1 cellular context compared by ENCODE assay signal in genomic region chr1:112706505-112707216, GRCh38.
TF ChIP-seq lines count a peak whose summit lies in the region.

Gene RHOC (minus strand): TSS chr1:112707127. CDS start chr1:112703799, 3,328 bp downstream.

TF ChIP-seq in H1, 55 proteins besides CTCF, POLR2A, EP300 and RAD21:
- TF ChIP-seq ASH2L (IDR thresholded peaks at IDR 0.05; ENCODE audit: low read length) (peak; percentile 71), RBBP5 (IDR thresholded peaks at IDR 0.05; ENCODE audit: borderline replicate concordance, low read depth, low read length) (peak; percentile 23; the same call in 1 of the 2 replicates), POLR2AphosphoS5 (IDR thresholded peaks at IDR 0.05; ENCODE audit: low read depth, low read length) (no peak), RXRA (IDR thresholded peaks at IDR 0.05; ENCODE audit: insufficient read depth, low read depth, low read length) (no peak), FOSL1 (IDR thresholded peaks at IDR 0.05; ENCODE audit: insufficient read depth, low read depth, low read length) (no peak), PHF8 (conservative IDR thresholded peaks at IDR 0.05; ENCODE audit: low read depth, low read length) (peak; percentile 49), CBX5 (IDR thresholded peaks at IDR 0.05; ENCODE audit: low read depth, low read length) (no peak), USF2 (IDR thresholded peaks at IDR 0.05; ENCODE audit: low read length) (no peak), CEBPB (IDR thresholded peaks at IDR 0.05; ENCODE audit: low read depth, low read length) (no peak), TCF12 (IDR thresholded peaks at IDR 0.05; ENCODE audit: low read depth, low read length) (no peak), SUZ12 (IDR thresholded peaks at IDR 0.05; ENCODE audit: low read length) (no peak), SP4 (IDR thresholded peaks at IDR 0.05; ENCODE audit: low read length) (no peak), KDM4A (IDR thresholded peaks at IDR 0.05; ENCODE audit: low read depth, low read length, severe bottlenecking) (peak; percentile 79), SAP30 (IDR thresholded peaks at IDR 0.05; ENCODE audit: insufficient read depth, insufficient replicate concordance, low read length) (no peak), SIRT6 (IDR thresholded peaks at IDR 0.05; ENCODE audit: low read length) (no peak), HDAC2 (IDR thresholded peaks at IDR 0.05; ENCODE audit: borderline replicate concordance in 1 of 2, low read depth in 2 of 2, low read length in 2 of 2) (no peak), RFX5 (IDR thresholded peaks at IDR 0.05; ENCODE audit: borderline replicate concordance, low read depth, low read length) (no peak), EZH2 (IDR thresholded peaks at IDR 0.05; ENCODE audit: low read depth, low read length, severe bottlenecking) (no peak), KDM5A (IDR thresholded peaks at IDR 0.05; ENCODE audit: low read length) (no peak), ATF3 (IDR thresholded peaks at IDR 0.05; ENCODE audit: insufficient read depth, low read depth, low read length) (no peak), CHD7 (IDR thresholded peaks at IDR 0.05; ENCODE audit: insufficient replicate concordance, low read length) (no peak), RNF2 (IDR thresholded peaks at IDR 0.05; ENCODE audit: borderline replicate concordance, low read depth, low read length, missing control alignments, poor library complexity, severe bottlenecking) (no peak), ATF2 (IDR thresholded peaks at IDR 0.05; ENCODE audit: low read length) (no peak), SP2 (IDR thresholded peaks at IDR 0.05; ENCODE audit: low read length) (no peak), SRF (IDR thresholded peaks at IDR 0.05; ENCODE audit: low read depth, low read length) (no peak), TAF1 (IDR thresholded peaks at IDR 0.05; ENCODE audit: low read depth, low read length) (no peak), YY1 (IDR thresholded peaks at IDR 0.05; ENCODE audit: low read depth, low read length) (no peak), E2F6 (IDR thresholded peaks at IDR 0.05) (no peak), SP1 (IDR thresholded peaks at IDR 0.05; ENCODE audit: low read depth, low read length) (no peak), CREB1 (IDR thresholded peaks at IDR 0.05) (no peak), CBX8 (IDR thresholded peaks at IDR 0.05; ENCODE audit: borderline replicate concordance, low read depth, low read length) (no peak)
